2 cellular contexts compared by ENCODE assay signal in the genomic region with DNA sequence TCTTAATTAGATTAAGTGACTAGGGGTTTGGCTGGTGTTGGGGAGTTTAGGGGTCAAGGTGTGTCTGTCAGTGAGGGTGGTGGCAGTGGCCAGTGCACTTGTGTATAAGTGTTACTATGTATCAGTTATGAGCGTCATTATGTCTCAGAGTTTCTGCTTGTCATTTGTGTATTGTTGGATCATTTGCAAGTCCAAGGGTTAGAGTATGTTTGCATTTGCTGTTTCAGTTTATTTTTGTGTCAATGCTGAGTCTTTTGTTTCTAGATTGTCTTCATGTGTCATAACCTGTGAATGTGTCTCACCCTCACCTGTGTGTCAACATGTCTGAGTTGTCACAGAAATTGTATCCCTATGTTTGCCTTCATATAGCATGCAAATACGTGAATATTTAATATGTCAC.
TF ChIP-seq lines count a peak whose summit lies in the region.

No MANE protein-coding gene starts in this region.

TF ChIP-seq in HepG2, 621 proteins besides CTCF, POLR2A, EP300 and RAD21 (continued from another document):
- TF ChIP-seq, protein P1, sequence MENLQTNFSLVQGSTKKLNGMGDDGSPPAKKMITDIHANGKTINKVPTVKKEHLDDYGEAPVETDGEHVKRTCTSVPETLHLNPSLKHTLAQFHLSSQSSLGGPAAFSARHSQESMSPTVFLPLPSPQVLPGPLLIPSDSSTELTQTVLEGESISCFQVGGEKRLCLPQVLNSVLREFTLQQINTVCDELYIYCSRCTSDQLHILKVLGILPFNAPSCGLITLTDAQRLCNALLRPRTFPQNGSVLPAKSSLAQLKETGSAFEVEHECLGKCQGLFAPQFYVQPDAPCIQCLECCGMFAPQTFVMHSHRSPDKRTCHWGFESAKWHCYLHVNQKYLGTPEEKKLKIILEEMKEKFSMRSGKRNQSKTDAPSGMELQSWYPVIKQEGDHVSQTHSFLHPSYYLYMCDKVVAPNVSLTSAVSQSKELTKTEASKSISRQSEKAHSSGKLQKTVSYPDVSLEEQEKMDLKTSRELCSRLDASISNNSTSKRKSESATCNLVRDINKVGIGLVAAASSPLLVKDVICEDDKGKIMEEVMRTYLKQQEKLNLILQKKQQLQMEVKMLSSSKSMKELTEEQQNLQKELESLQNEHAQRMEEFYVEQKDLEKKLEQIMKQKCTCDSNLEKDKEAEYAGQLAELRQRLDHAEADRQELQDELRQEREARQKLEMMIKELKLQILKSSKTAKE (CRISPR knock-in tag; IDR thresholded peaks at IDR 0.05; ENCODE audit: borderline replicate concordance) = no peak
- no peak for TF ChIP-seq ZNF609 (CRISPR knock-in tag; IDR thresholded peaks at IDR 0.05; ENCODE audit: borderline replicate concordance)
- no peak for TF ChIP-seq AFF4 (CRISPR knock-in tag; IDR thresholded peaks at IDR 0.05)
- no peak for TF ChIP-seq ZNF484 (CRISPR knock-in tag; IDR thresholded peaks at IDR 0.05; ENCODE audit: borderline replicate concordance, low read depth)
- peak; percentile 42; the same call in 1 of the 2 replicates for TF ChIP-seq TBX3 (IDR thresholded peaks at IDR 0.05; ENCODE audit: borderline replicate concordance)
- TF ChIP-seq SOX6 (IDR thresholded peaks at IDR 0.05) = no peak
- TF ChIP-seq SOX6 (CRISPR knock-in tag; IDR thresholded peaks at IDR 0.05) = peak; percentile 64
- TF ChIP-seq SOX13 (IDR thresholded peaks at IDR 0.05) = no peak
- peak in 1 of 2 experiments; percentile 71; a peak in 2 of 4 replicates for TF ChIP-seq SOX13 (CRISPR knock-in tag; conservative IDR thresholded peaks at IDR 0.05 in 1 of 2, IDR thresholded peaks at IDR 0.05 in 1 of 2)
- TF ChIP-seq ZNF260 (CRISPR knock-in tag; IDR thresholded peaks at IDR 0.05; ENCODE audit: borderline replicate concordance, low read depth) = no peak
- 0 out of 2 replicates have a peak, but pooled peaks have one; percentile 4 for TF ChIP-seq FOSL2 (CRISPR knock-in tag; IDR thresholded peaks at IDR 0.05)
- TF ChIP-seq CREB1 (IDR thresholded peaks at IDR 0.05) = peak; percentile 51
- TF ChIP-seq CREB1 (CRISPR knock-in tag; IDR thresholded peaks at IDR 0.05) = no peak
- peak; percentile 62 for TF ChIP-seq FOXA1 (IDR thresholded peaks at IDR 0.05)
- no peak; the same call in 1 of the 2 replicates for TF ChIP-seq FOXA1 (CRISPR knock-in tag; IDR thresholded peaks at IDR 0.05)
- peak; percentile 69; the same call in 1 of the 2 replicates for TF ChIP-seq SOX5 (CRISPR knock-in tag; IDR thresholded peaks at IDR 0.05; ENCODE audit: borderline replicate concordance)
- TF ChIP-seq SKI (IDR thresholded peaks at IDR 0.05; ENCODE audit: partially characterized antibody) = peak; percentile 12
- TF ChIP-seq ZNF138 (CRISPR knock-in tag; IDR thresholded peaks at IDR 0.05; ENCODE audit: low read depth) = no peak

TF ChIP-seq in GM12878, 131 proteins besides CTCF, POLR2A, EP300 and RAD21 (continued from another document):
- TF ChIP-seq BCL3 (IDR thresholded peaks at IDR 0.05; ENCODE audit: borderline replicate concordance, insufficient read depth, low read depth, low read length, poor library complexity, severe bottlenecking) = peak; percentile 51
